9 cellular contexts compared by ENCODE assay signal in genomic region chr10:55630491-55631056, GRCh38.
DNase-seq lines count a peak whose midpoint lies in the region; ATAC-seq and TF ChIP-seq lines count a peak whose summit lies in the region.
"Had no signal": no experiment of that assay in that cellular context is flagged by ENCODE, and none has a peak within 500 bp of the region (broad histone marks: within the 10 kb centered on the region; RNA-seq: fewer than 3 reads in every experiment).

No MANE protein-coding gene starts in this region.

- H3K4me3 ChIP-seq in epithelial cell of esophagus (ENCODE audit: low read length) (peak overlapping the region; percentile 45), muscle layer of colon (ENCODE audit: low read depth in 1 of 2, low read length in 2 of 2) (peak overlapping the region; percentile 57 to 67), uterus (peak overlapping the region; percentile 14 to 18)
- H3K4me3 ChIP-seq: BLaER1 had no signal

- H3K27me3 ChIP-seq in muscle layer of colon (ENCODE audit: control insufficient read depth in 1 of 2, insufficient read depth in 2 of 2, low read length in 2 of 2) (peaks cover 0 to 25% of the 10 kb centered on the region in 2 donors), uterus (no peaks in the 10 kb centered on the region)
- H3K27me3 ChIP-seq: BLaER1 had no signal

- H3K27ac ChIP-seq in muscle layer of colon (ENCODE audit: low read depth, low read length) (no peak overlapping the region), uterus (no peak overlapping the region)
- H3K27ac ChIP-seq: BLaER1 had no signal

- no peaks in the 10 kb centered on the region for H3K36me3 ChIP-seq in muscle layer of colon (ENCODE audit: insufficient read depth, low read length)
- no peaks in the 10 kb centered on the region for H3K36me3 ChIP-seq in uterus
- H3K36me3 ChIP-seq: BLaER1 had no signal

- H3K9me3 ChIP-seq in muscle layer of colon (ENCODE audit: low read length) (no peaks in the 10 kb centered on the region), uterus (no peaks in the 10 kb centered on the region)

- intact Hi-C loops in Right ventricle myocardium superior (cut with DNase I) (no loop called here), cardiac septum (cut with DNase I) (no loop called here), uterus (cut with DNase I; ENCODE audit: low total_unique reads) (no loop called here)

- ATAC-seq in Right ventricle myocardium superior (ENCODE audit: poor library complexity) (peak; percentile 53), GM21447 (IDR thresholded peaks at IDR 0.05; ENCODE audit: unreplicated experiment) (no peak), GM18511 (IDR thresholded peaks at IDR 0.05; ENCODE audit: unreplicated experiment) (no peak)

- no peak overlapping the region for H3K9ac ChIP-seq in muscle layer of colon (ENCODE audit: low read length)
- H3K9ac ChIP-seq: BLaER1 had no signal

- H3K4me1 ChIP-seq in muscle layer of colon (ENCODE audit: insufficient read depth, low read length) (no peaks in the 10 kb centered on the region), uterus (no peaks in the 10 kb centered on the region)
- H3K4me1 ChIP-seq: BLaER1 had no signal

- peak; percentile 35 for DNase-seq in Right ventricle myocardium superior
- no peak for DNase-seq in cardiac septum (ENCODE audit: low spot score)
- peak; percentile 46 for DNase-seq in epithelial cell of esophagus (ENCODE audit: low read depth)
- no peak for DNase-seq in uterus
- no peak for DNase-seq in activated T-cell treated with anti-CD3 and anti-CD28 coated beads, Interleukin-2, amount 50 U/mL, for 48 hours

- no peak for TF ChIP-seq CTCF in epithelial cell of esophagus (IDR thresholded peaks at IDR 0.05; ENCODE audit: insufficient read depth, low read depth, low read length, missing control alignments)
- TF ChIP-seq CTCF in uterus (IDR thresholded peaks at IDR 0.05) = no peak

- no peak for TF ChIP-seq POLR2A in uterus (IDR thresholded peaks at IDR 0.05)

Comparison
In these comparisons a context has a peak if more than half of its experiments do, and no peak if none do; other contexts are left out.
1. DNase-seq: peak in Right ventricle myocardium superior (single experiment) and epithelial cell of esophagus (single experiment); none in cardiac septum (single experiment), uterus (0 of 2) and activated T-cell treated with anti-CD3 and anti-CD28 coated beads, Interleukin-2, amount 50 U/mL, for 48 hours (0 of 2).
2. Peak in every context shown above with its lines, with median percentiles within 50 percentile points of each other: H3K4me3 ChIP-seq.